Comparison of ENCODE assay signal across 11 cellular contexts in genomic region chr11:33543823-33544222, GRCh38.
"Had no signal": no experiment of that assay in that cellular context is flagged by ENCODE, and none has a peak within 500 bp of the region (broad histone marks: within the 10 kb centered on the region; RNA-seq: fewer than 3 reads in every experiment).

No MANE protein-coding gene starts in this region.

- ATAC-seq: activated CD4-positive, CD25-positive, alpha-beta regulatory T cell treated with anti-CD3 and anti-CD28 coated beads, Interleukin-2, amount 50 U/mL, for 24 hours had no signal

- DNase-seq: activated effector memory CD4-positive, alpha-beta T cell treated with Interleukin-2 at 50 U/mL for 16 hours; activated naive CD8-positive, alpha-beta T cell treated with anti-CD3 and anti-CD28 coated beads for 36 hours; activated T-cell treated with anti-CD3 and anti-CD28 coated beads, Interleukin-2, amount 50 U/mL, for 24 hours; aorta; hippocampal formation; psoas muscle; right lobe of liver; stimulated activated CD4-positive, alpha-beta T cell treated with anti-CD3 and anti-CD28 coated beads, Interleukin-12 subunit alpha, Interleukin-12 subunit beta, amount 100 ng/mL, for 4 hours; stimulated activated naive CD4-positive, alpha-beta T cell treated with Interleukin-2 at 50 U/mL for 16 hours; upper lobe of right lung had no signal

- H3K4me3 ChIP-seq: psoas muscle, right lobe of liver, upper lobe of right lung had no signal
